In the genomic region with DNA sequence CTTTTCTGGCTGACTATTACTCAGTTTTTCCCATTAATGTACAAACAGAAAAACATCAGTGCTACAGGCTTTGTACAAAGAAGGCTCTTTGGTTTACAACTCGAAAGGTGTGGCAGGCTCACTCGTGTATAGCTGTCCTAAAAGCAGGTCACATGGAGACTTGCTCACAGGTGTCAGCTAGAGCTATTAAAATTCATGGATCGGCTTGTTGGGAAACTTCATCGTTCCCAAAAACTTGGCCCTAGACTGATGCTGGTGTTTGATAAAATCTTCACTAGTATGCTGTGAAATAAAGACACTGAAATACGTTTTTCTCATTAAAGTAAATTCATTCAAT, we compare ENCODE assay signal across 20 cellular contexts.
DNase-seq lines count a peak whose midpoint lies in the region; ATAC-seq and TF ChIP-seq lines count a peak whose summit lies in the region.
"Had no signal": no experiment of that assay in that cellular context is flagged by ENCODE, and none has a peak within 500 bp of the region (broad histone marks: within the 10 kb centered on the region; RNA-seq: fewer than 3 reads in every experiment).

No MANE protein-coding gene starts in this region.

- H3K36me3 ChIP-seq in Panc1 (ENCODE audit: control insufficient read depth, insufficient read depth, low read length) (no peaks in the 10 kb centered on the region; the same call in 1 of the 2 replicates), mucosa of descending colon (ENCODE audit: low read depth) (no peaks in the 10 kb centered on the region), prostate gland (no peaks in the 10 kb centered on the region)
- H3K36me3 ChIP-seq: BE2C had no signal

- no peaks in the 10 kb centered on the region for H3K27me3 ChIP-seq in Panc1 (ENCODE audit: control insufficient read depth, insufficient read depth, low read length)
- H3K27me3 ChIP-seq in dorsolateral prefrontal cortex: no peaks in the 10 kb centered on the region
- H3K27me3 ChIP-seq in prostate gland (replicated peaks; ENCODE audit: insufficient read depth): no peaks in the 10 kb centered on the region
- H3K27me3 ChIP-seq: BE2C had no signal

- H3K27me3 Mint-ChIP-seq in effector memory CD8-positive, alpha-beta T cell: no peaks in the 10 kb centered on the region
- H3K27me3 Mint-ChIP-seq: CD4-positive, alpha-beta T cell had no signal

- peaks cover 84% of the 10 kb centered on the region for H3K4me1 ChIP-seq in Panc1 (ENCODE audit: control insufficient read depth, insufficient read depth, low read length)
- H3K4me1 ChIP-seq in mucosa of descending colon (ENCODE audit: low read depth): peaks cover 10% of the 10 kb centered on the region
- H3K4me1 ChIP-seq in prostate gland (replicated peaks): no peaks in the 10 kb centered on the region

- H3K4me3 ChIP-seq in Panc1 (ENCODE audit: low read depth in 2 of 2, low read length in 2 of 2): no peak overlapping the region
- H3K4me3 ChIP-seq in dorsolateral prefrontal cortex: no peak overlapping the region
- no peak overlapping the region for H3K4me3 ChIP-seq in mucosa of descending colon
- H3K4me3 ChIP-seq in prostate gland: no peak overlapping the region

- peaks cover 2% of the 10 kb centered on the region for H3K9me3 Mint-ChIP-seq in stimulated activated effector memory CD8-positive, alpha-beta T cell treated with anti-CD3 and anti-CD28 coated beads, Interleukin-12 subunit alpha, Interleukin-12 subunit beta, amount 100 ng/mL, for 72 hours
- H3K9me3 Mint-ChIP-seq in effector memory CD8-positive, alpha-beta T cell: no peaks in the 10 kb centered on the region

- in situ Hi-C loops in Panc1 (cut with HindIII; ENCODE audit: low pct_unique_long_range_greater_than_20kb, low sequenced_read_pairs): no loop called here

- no peak for TF ChIP-seq POLR2A in prostate gland (IDR thresholded peaks at IDR 0.05)

- peak overlapping the region; percentile 9 for H3K27ac Mint-ChIP-seq in stimulated activated effector memory CD8-positive, alpha-beta T cell treated with anti-CD3 and anti-CD28 coated beads, Interleukin-12 subunit alpha, Interleukin-12 subunit beta, amount 100 ng/mL, for 72 hours
- H3K27ac Mint-ChIP-seq in effector memory CD8-positive, alpha-beta T cell: no peak overlapping the region
- H3K27ac Mint-ChIP-seq: CD4-positive, alpha-beta T cell; HFFc6 had no signal

- DNase-seq in Panc1 (ENCODE audit: low read depth, low spot score) (no peak), dorsolateral prefrontal cortex (no peak), mucosa of descending colon (peak in 1 of 3 donors; percentile 26), T1000 (lab: John Stamatoyannopoulos, UW) (no peak), prostate gland (ENCODE audit: low spot score) (no peak)
- DNase-seq in stimulated activated effector memory CD8-positive, alpha-beta T cell treated with anti-CD3 and anti-CD28 coated beads, Interleukin-12 subunit alpha, Interleukin-12 subunit beta, amount 100 ng/mL, for 72 hours (ENCODE audit: low spot score in 2 of 2): no peak
- DNase-seq in effector memory CD8-positive, alpha-beta T cell: no peak
- DNase-seq in activated effector memory CD4-positive, alpha-beta T cell treated with anti-CD3 and anti-CD28 coated beads, Interleukin-2, amount 50 U/mL, for 16 hours: no peak
- DNase-seq: ACHN; BE2C; CD4-positive, alpha-beta T cell; DMS79 treated with DMSO at 0.1 percent for 48 hours; GF-D8; GOT3; H7; HFFc6; IMR-90 had no signal

- CTCF ChIA-PET in Panc1 (lab: Charles Lee): interaction anchor here (0.6 to 0.7 kb wide), 3 partner anchors 14 to 31 kb away, joined by 3 to 10 read pairs (median 6); no protein-coding TSS in a partner anchor

- peaks cover 8% of the 10 kb centered on the region for H3K36me3 Mint-ChIP-seq in stimulated activated effector memory CD8-positive, alpha-beta T cell treated with anti-CD3 and anti-CD28 coated beads, Interleukin-12 subunit alpha, Interleukin-12 subunit beta, amount 100 ng/mL, for 72 hours
- H3K36me3 Mint-ChIP-seq in effector memory CD8-positive, alpha-beta T cell (ENCODE audit: insufficient read depth): peaks cover 13% of the 10 kb centered on the region

- H3K27ac ChIP-seq in Panc1 (ENCODE audit: low read length) (peak overlapping the region; percentile 99), dorsolateral prefrontal cortex (peak overlapping the region in 35 of 59 donors; percentile 0 to 78 (median 50)), prostate gland (no peak overlapping the region)
- H3K27ac ChIP-seq: C4-2B, HL-60 had no signal

- TF ChIP-seq CTCF in Panc1 (IDR thresholded peaks at IDR 0.05) (no peak), dorsolateral prefrontal cortex (IDR thresholded peaks at IDR 0.05 in 54 of 56, conservative IDR thresholded peaks at IDR 0.05 in 2 of 56; ENCODE audit: low read depth in 1 of 56, partially characterized antibody in 56 of 56) (no peak), mucosa of descending colon (IDR thresholded peaks at IDR 0.05) (no peak), prostate gland (IDR thresholded peaks at IDR 0.05) (no peak)

- BruUV-seq in Panc1 (replicated peaks; lab: Mats Ljungman, UMichigan): no TSS peak

- 23% methylated on average over 5 of the region's 5 CpGs for WGBS in prostate gland

- no peak for ATAC-seq in Panc1
- ATAC-seq in mucosa of descending colon: peak; percentile 90
- no peak for ATAC-seq in stimulated activated effector memory CD8-positive, alpha-beta T cell treated with anti-CD3 and anti-CD28 coated beads, Interleukin-12 subunit alpha, Interleukin-12 subunit beta, amount 100 ng/mL, for 72 hours
- ATAC-seq in effector memory CD8-positive, alpha-beta T cell (replicated peaks): no peak
- ATAC-seq: HCT116 had no signal

- peaks cover 65% of the 10 kb centered on the region for H3K4me1 Mint-ChIP-seq in stimulated activated effector memory CD8-positive, alpha-beta T cell treated with anti-CD3 and anti-CD28 coated beads, Interleukin-12 subunit alpha, Interleukin-12 subunit beta, amount 100 ng/mL, for 72 hours
- H3K4me1 Mint-ChIP-seq in effector memory CD8-positive, alpha-beta T cell (ENCODE audit: low read depth in 2 of 2): peaks cover 31 to 43% of the 10 kb centered on the region in 2 donors

- H3K9me3 ChIP-seq in Panc1 (ENCODE audit: control insufficient read depth, insufficient read depth, low read depth, low read length): no peaks in the 10 kb centered on the region
- H3K9me3 ChIP-seq in mucosa of descending colon: no peaks in the 10 kb centered on the region
- no peaks in the 10 kb centered on the region for H3K9me3 ChIP-seq in prostate gland
- H3K9me3 ChIP-seq: BE2C had no signal

- POLR2A ChIA-PET in Panc1 (lab: Charles Lee): interaction anchor here (0.7 kb wide), 1 partner anchor 84 kb away, joined by 9 read pairs; no protein-coding TSS in a partner anchor

- intact Hi-C loops in Panc1 (cut with micrococcal nuclease; ENCODE audit: unreplicated experiment): no loop called here
- intact Hi-C loops in dorsolateral prefrontal cortex (cut with DNase I): no loop called here
- intact Hi-C loops in mucosa of descending colon (cut with DNase I, micrococcal nuclease): no loop called here
- intact Hi-C loops in prostate gland (cut with DNase I): loop anchor here (10.0 kb wide), 1 partner anchor 62 kb away; a partner anchor contains a TSS

- no peak overlapping the region for H3K4me3 Mint-ChIP-seq in stimulated activated effector memory CD8-positive, alpha-beta T cell treated with anti-CD3 and anti-CD28 coated beads, Interleukin-12 subunit alpha, Interleukin-12 subunit beta, amount 100 ng/mL, for 72 hours
- no peak overlapping the region for H3K4me3 Mint-ChIP-seq in effector memory CD8-positive, alpha-beta T cell
- H3K4me3 Mint-ChIP-seq: CD4-positive, alpha-beta T cell; HFFc6 had no signal

Comparison
In these comparisons a context has a peak if more than half of its experiments do, and no peak if none do; other contexts are left out.
1. H3K27ac ChIP-seq: peak in Panc1 (single experiment) and dorsolateral prefrontal cortex (35 of 59); none in prostate gland (0 of 2).